ENCODE assay signal across 1 cellular context in genomic region chr3:15326037-15326436, GRCh38.
TF ChIP-seq lines count a peak whose summit lies in the region.

No MANE protein-coding gene starts in this region.

TF ChIP-seq in IMR-90, 13 proteins besides CTCF, POLR2A, EP300 and RAD21:
- TF ChIP-seq RFX5 (IDR thresholded peaks at IDR 0.05; ENCODE audit: low read depth, low read length): no peak
- TF ChIP-seq RCOR1 (IDR thresholded peaks at IDR 0.05; ENCODE audit: insufficient replicate concordance, low read length): no peak
- TF ChIP-seq ELK1 (IDR thresholded peaks at IDR 0.05; ENCODE audit: borderline replicate concordance, low read depth, low read length): no peak
- no peak for TF ChIP-seq FOS (IDR thresholded peaks at IDR 0.05; ENCODE audit: low read depth, low read length)
- no peak for TF ChIP-seq CEBPB (IDR thresholded peaks at IDR 0.05; ENCODE audit: low read depth, low read length)
- no peak for TF ChIP-seq SMC3 (IDR thresholded peaks at IDR 0.05; ENCODE audit: low read depth, low read length)
- TF ChIP-seq MAFK (IDR thresholded peaks at IDR 0.05; ENCODE audit: low read depth, low read length): no peak
- TF ChIP-seq CHD1 (IDR thresholded peaks at IDR 0.05; ENCODE audit: low read depth, low read length): no peak
- TF ChIP-seq MXI1 (IDR thresholded peaks at IDR 0.05; ENCODE audit: borderline replicate concordance, low read depth, low read length): no peak
- no peak for TF ChIP-seq BHLHE40 (IDR thresholded peaks at IDR 0.05; ENCODE audit: low read depth, low read length)
- TF ChIP-seq USF2 (IDR thresholded peaks at IDR 0.05; ENCODE audit: low read depth, low read length): no peak
- TF ChIP-seq NFE2L2 (IDR thresholded peaks at IDR 0.05; ENCODE audit: low read depth, low read length): no peak
